Comparison of ENCODE assay signal across 8 cellular contexts in genomic region chr7:130069978-130070899, GRCh38.
DNase-seq lines count a peak whose midpoint lies in the region; ATAC-seq and FAIRE-seq lines count a peak whose summit lies in the region.

TSS of gene KLHDC10 (plus strand) at chr7:130070534. CDS start at chr7:130070644, 110 bp downstream.

- peak within 1 kb of the TSS; percentile 81 to 86 for H3K4me3 Mint-ChIP-seq in effector memory CD8-positive, alpha-beta T cell
- peak within 1 kb of the TSS; percentile 91 for H3K4me3 Mint-ChIP-seq in memory B cell

- peaks cover 8% of the 10 kb centered on the region for H3K36me3 Mint-ChIP-seq in effector memory CD8-positive, alpha-beta T cell (ENCODE audit: insufficient read depth)
- peaks cover 9% of the 10 kb centered on the region for H3K36me3 Mint-ChIP-seq in memory B cell

- FAIRE-seq in HTR-8/SVneo (lab: Jason Lieb, UNC), result no peak

- H3K27ac Mint-ChIP-seq in effector memory CD8-positive, alpha-beta T cell, result peak within 1 kb of the TSS; percentile 75 to 86
- peak within 1 kb of the TSS; percentile 83 for H3K27ac Mint-ChIP-seq in memory B cell

- peaks cover 5 to 7% of the 10 kb centered on the region in 2 donors for H3K27me3 Mint-ChIP-seq in effector memory CD8-positive, alpha-beta T cell
- no peaks in the 10 kb centered on the region for H3K27me3 Mint-ChIP-seq in memory B cell

- no peaks in the 10 kb centered on the region for H3K9me3 Mint-ChIP-seq in effector memory CD8-positive, alpha-beta T cell
- H3K9me3 Mint-ChIP-seq in memory B cell, result no peaks in the 10 kb centered on the region

- peaks cover 30 to 39% of the 10 kb centered on the region in 2 donors for H3K4me1 Mint-ChIP-seq in effector memory CD8-positive, alpha-beta T cell (ENCODE audit: low read depth in 2 of 2)
- H3K4me1 Mint-ChIP-seq in memory B cell, result peaks cover 27% of the 10 kb centered on the region

- peak; percentile 100 for DNase-seq in COLO829 (ENCODE audit: low spot score)
- peak; percentile 96 for DNase-seq in HTR-8/SVneo (ENCODE audit: insufficient read length, low spot score)
- DNase-seq in NOMO-1 treated with dmso at 0.1 percent for 144 hours (lab: John Stamatoyannopoulos, UW; ENCODE audit: unreplicated experiment), result peak; percentile 88
- DNase-seq in activated CD8-positive, alpha-beta memory T cell treated with anti-CD3 and anti-CD28 coated beads for 48 hours (ENCODE audit: low read depth in 2 of 3, low spot score in 2 of 3), result peak; percentile 80 to 83 (median 82)
- DNase-seq in effector memory CD8-positive, alpha-beta T cell, result peak; percentile 94 to 97 (median 96)
- peak; percentile 90 to 93 for DNase-seq in memory B cell (ENCODE audit: low spot score in 2 of 2)
- DNase-seq in stimulated activated CD8-positive, alpha-beta memory T cell treated with anti-CD3 and anti-CD28 coated beads, Interleukin-12 subunit alpha, Interleukin-12 subunit beta, amount 100 ng/mL, for 24 hours (ENCODE audit: extremely low read depth), result peak; percentile 84

- ATAC-seq in GM21367 (IDR thresholded peaks at IDR 0.05; ENCODE audit: unreplicated experiment) (peak; percentile 93), memory B cell (ENCODE audit: low read depth) (peak; percentile 95)
- peak; percentile 92 for ATAC-seq in effector memory CD8-positive, alpha-beta T cell (replicated peaks)

Comparison
In these comparisons a context has a peak if more than half of its experiments do, and no peak if none do; other contexts are left out.
1. Peak in every context shown above with its lines: DNase-seq and ATAC-seq.